10 cellular contexts compared by ENCODE assay signal in genomic region chr12:50550530-50551223, GRCh38. TPM values are rescaled to one million over a fixed set of nuclear protein-coding genes. Genes with fewer than 3 reads are reported as not detected.
A peak's percentile ranks its signal among the peaks of the same experiment; 100 is the strongest.
DNase-seq lines count a peak whose midpoint lies in the region; ATAC-seq, FAIRE-seq and TF ChIP-seq lines count a peak whose summit lies in the region.
"Had no signal": no experiment of that assay in that cellular context is flagged by ENCODE, and none has a peak within 500 bp of the region (broad histone marks: within the 10 kb centered on the region; RNA-seq: fewer than 3 reads in every experiment).

No MANE protein-coding gene starts in this region.

- no peak overlapping the region for H2BK5ac ChIP-seq in mesenchymal stem cell (ENCODE audit: low read depth, low read length, poor library complexity, severe bottlenecking)

- no peak overlapping the region for H3K23ac ChIP-seq in mesenchymal stem cell (ENCODE audit: low read length in 2 of 2)

- H3K9ac ChIP-seq in colonic mucosa (ENCODE audit: low read depth in 2 of 2, low read length in 2 of 2) (peak overlapping the region in 1 of 2 donors; percentile 54), mesenchymal stem cell (ENCODE audit: low read length) (peak overlapping the region; percentile 74)

- no peak overlapping the region for H3K14ac ChIP-seq in mesenchymal stem cell (ENCODE audit: low read length in 2 of 2)

- 66% methylated on average over 8 of the region's 9 CpGs for WGBS in mesenchymal stem cell

- no peaks in the 10 kb centered on the region for H3K36me3 ChIP-seq in colonic mucosa
- no peaks in the 10 kb centered on the region for H3K36me3 ChIP-seq in mesenchymal stem cell (ENCODE audit: control insufficient read depth in 1 of 2, insufficient read depth in 2 of 2, low read depth in 1 of 2, low read length in 2 of 2)
- H3K36me3 ChIP-seq: heart right ventricle had no signal

- H3K9me3 ChIP-seq in colonic mucosa: no peaks in the 10 kb centered on the region
- H3K9me3 ChIP-seq in mesenchymal stem cell (ENCODE audit: control insufficient read depth, low read length): no peaks in the 10 kb centered on the region
- H3K9me3 ChIP-seq: heart right ventricle had no signal

- H3K4me3 ChIP-seq in colonic mucosa (no peak overlapping the region), mesenchymal stem cell (ENCODE audit: insufficient read depth in 1 of 2, low read depth in 1 of 2, low read length in 2 of 2) (no peak overlapping the region)
- H3K4me3 ChIP-seq: heart right ventricle had no signal

- H3K18ac ChIP-seq in mesenchymal stem cell (ENCODE audit: low read depth in 1 of 2, low read length in 2 of 2): no peak overlapping the region

- no peak for FAIRE-seq in GM19239 (lab: Jason Lieb, UNC)

- H3K4me1 ChIP-seq in colonic mucosa (no peaks in the 10 kb centered on the region), mesenchymal stem cell (ENCODE audit: control insufficient read depth, insufficient read depth, low read depth, low read length) (peaks cover 3% of the 10 kb centered on the region)

- H3K27me3 ChIP-seq in colonic mucosa (no peaks in the 10 kb centered on the region), mesenchymal stem cell (ENCODE audit: control insufficient read depth in 1 of 2, insufficient read depth in 1 of 2, low read length in 2 of 2) (no peaks in the 10 kb centered on the region)
- H3K27me3 ChIP-seq: heart right ventricle had no signal

- no peak overlapping the region for H2AFZ ChIP-seq in mesenchymal stem cell (ENCODE audit: low read depth, low read length)

- H3K4me2 ChIP-seq in mesenchymal stem cell (ENCODE audit: low read length, poor library complexity, severe bottlenecking): no peak overlapping the region

- ATAC-seq in Right ventricle myocardium superior (ENCODE audit: poor library complexity) (peak; percentile 68), Right ventricle myocardium inferior (no peak)
- ATAC-seq: activated CD4-positive, CD25-positive, alpha-beta regulatory T cell treated with anti-CD3 and anti-CD28 coated beads, Interleukin-2, amount 50 U/mL, for 24 hours had no signal

- no peak overlapping the region for H2BK15ac ChIP-seq in mesenchymal stem cell (ENCODE audit: low read depth, poor library complexity, severe bottlenecking)

- DNase-seq in Right ventricle myocardium superior (no peak), Right ventricle myocardium inferior (ENCODE audit: missing footprints) (no peak), colonic mucosa (no peak), mesenchymal stem cell (peak; percentile 72), ureter (ENCODE audit: low spot score) (peak; percentile 61), DMS 273 treated with DMSO at 0.1 percent for 48 hours (lab: John Stamatoyannopoulos, UW) (no peak), GM19239 (ENCODE audit: insufficient read length, low spot score) (no peak), activated T-cell treated with anti-CD3 and anti-CD28 coated beads for 4 hours (no peak)
- DNase-seq: heart right ventricle had no signal

- H2AK5ac ChIP-seq in mesenchymal stem cell (ENCODE audit: low read length, severe bottlenecking): no peak overlapping the region

- no peak overlapping the region for H4K8ac ChIP-seq in mesenchymal stem cell (ENCODE audit: low read length)

- H3K27ac ChIP-seq in colonic mucosa (peak overlapping the region; percentile 76), mesenchymal stem cell (ENCODE audit: low read length, poor library complexity, severe bottlenecking) (no peak overlapping the region)

- no peak for TF ChIP-seq CTCF in colonic mucosa (IDR thresholded peaks at IDR 0.05)

- no peak overlapping the region for H4K91ac ChIP-seq in mesenchymal stem cell (ENCODE audit: low read length)

- no peak overlapping the region for H2BK12ac ChIP-seq in mesenchymal stem cell (ENCODE audit: low read length in 2 of 2)

- no peak overlapping the region for H3K4ac ChIP-seq in mesenchymal stem cell (ENCODE audit: low read depth in 1 of 2, low read length in 2 of 2)

- no peak overlapping the region for H2BK120ac ChIP-seq in mesenchymal stem cell (ENCODE audit: low read depth, low read length)

- intact Hi-C loops in Right ventricle myocardium superior (cut with DNase I) (no loop called here), Right ventricle myocardium inferior (cut with DNase I) (no loop called here), colonic mucosa (cut with DNase I) (no loop called here)

- peaks cover 29% of the 10 kb centered on the region for H3K79me1 ChIP-seq in mesenchymal stem cell (replicated peaks; ENCODE audit: low read length, poor library complexity, severe bottlenecking)

RNA-seq across cellular contexts. Expression of gene DIP2B, which starts 45.9 kb away (rescaled TPM):
- total RNA-seq in Right ventricle myocardium superior: 10.1 TPM
- total RNA-seq in Right ventricle myocardium inferior: 9.4 TPM
- total RNA-seq in colonic mucosa: 10 to 100 TPM; 34.3 to 36.8 TPM
- polyA plus RNA-seq in mesenchymal stem cell (2013, experiment 1 of 2): 8.0 TPM
- polyA plus RNA-seq in mesenchymal stem cell (2013, experiment 2 of 2): 7.7 TPM
- 27.0 TPM for total RNA-seq in ureter

Comparison
In these comparisons a context has a peak if more than half of its experiments do, and no peak if none do; other contexts are left out.
1. DNase-seq: peak in mesenchymal stem cell (single experiment) and ureter (single experiment); none in Right ventricle myocardium superior (single experiment), Right ventricle myocardium inferior (single experiment), colonic mucosa (single experiment), DMS 273 treated with DMSO at 0.1 percent for 48 hours (single experiment), GM19239 (single experiment) and activated T-cell treated with anti-CD3 and anti-CD28 coated beads for 4 hours (single experiment).